23 cellular contexts compared by ENCODE assay signal in genomic region chr1:25645641-25646400, GRCh38. TPM values are rescaled to one million over a fixed set of nuclear protein-coding genes. Genes with fewer than 3 reads are reported as not detected.
DNase-seq lines count a peak whose midpoint lies in the region; ATAC-seq and TF ChIP-seq lines count a peak whose summit lies in the region.
"Had no signal": no experiment of that assay in that cellular context is flagged by ENCODE, and none has a peak within 500 bp of the region (broad histone marks: within the 10 kb centered on the region; RNA-seq: fewer than 3 reads in every experiment).

No MANE protein-coding gene starts in this region.

- H3K36me3 ChIP-seq in upper lobe of right lung = no peaks in the 10 kb centered on the region

- no peak for TF ChIP-seq CTCF in upper lobe of right lung (IDR thresholded peaks at IDR 0.05)

- no peak for DNase-seq in activated naive CD4-positive, alpha-beta T cell treated with anti-CD3 and anti-CD28 coated beads, Interleukin-2, amount 50 U/mL, for 72 hours (ENCODE audit: low spot score in 2 of 2)
- DNase-seq in NCI-H2107 treated with DMSO at 0.1 percent for 48 hours (lab: John Stamatoyannopoulos, UW; ENCODE audit: unreplicated experiment) (peak; percentile 41), ecto neural progenitor cell (ENCODE audit: low spot score) (peak; percentile 29), upper lobe of right lung (peak; percentile 58), T-helper 1 cell (no peak)
- DNase-seq: ACHN; dermis blood vessel endothelial cell; DMS 273 treated with DMSO at 0.1 percent for 48 hours; foreskin keratinocyte; GDM1; H9; kidney; naive B cell; NCI-H1436 treated with DMSO at 0.1 percent for 48 hours; NCI-H748 treated with DMSO at 0.1 percent for 48 hours; stimulated activated naive CD4-positive, alpha-beta T cell treated with Interleukin-2 at 50 U/mL for 16 hours; T-helper 2 cell had no signal

- H3K27ac Mint-ChIP-seq in activated naive CD4-positive, alpha-beta T cell treated with anti-CD3 and anti-CD28 coated beads, Interleukin-2, amount 50 U/mL, for 24 hours = peak overlapping the region; percentile 48
- no peak overlapping the region for H3K27ac Mint-ChIP-seq in activated naive CD4-positive, alpha-beta T cell treated with anti-CD3 and anti-CD28 coated beads, Interleukin-2, amount 50 U/mL, for 72 hours
- H3K27ac Mint-ChIP-seq: H9, memory B cell, naive B cell had no signal

- H3K27ac ChIP-seq in upper lobe of right lung = no peak overlapping the region
- H3K27ac ChIP-seq: foreskin keratinocyte, parathyroid adenoma had no signal

- no peaks in the 10 kb centered on the region for H3K27me3 ChIP-seq in upper lobe of right lung

- ATAC-seq in activated naive CD4-positive, alpha-beta T cell treated with anti-CD3 and anti-CD28 coated beads, Interleukin-2, amount 50 U/mL, for 72 hours = no peak
- ATAC-seq in upper lobe of right lung (no peak), GM19324 (IDR thresholded peaks at IDR 0.05; ENCODE audit: low FRiP score, unreplicated experiment) (no peak), GM19455 (IDR thresholded peaks at IDR 0.05; ENCODE audit: unreplicated experiment) (no peak)
- ATAC-seq: foreskin keratinocyte had no signal

- H3K4me1 ChIP-seq in upper lobe of right lung = peaks cover 21% of the 10 kb centered on the region
- H3K4me1 ChIP-seq: foreskin keratinocyte had no signal

- peaks cover 10% of the 10 kb centered on the region for H3K36me3 Mint-ChIP-seq in activated naive CD4-positive, alpha-beta T cell treated with anti-CD3 and anti-CD28 coated beads, Interleukin-2, amount 50 U/mL, for 24 hours
- H3K36me3 Mint-ChIP-seq in activated naive CD4-positive, alpha-beta T cell treated with anti-CD3 and anti-CD28 coated beads, Interleukin-2, amount 50 U/mL, for 72 hours = peaks cover 5 to 9% of the 10 kb centered on the region in 2 donors

- H3K4me1 Mint-ChIP-seq in activated naive CD4-positive, alpha-beta T cell treated with anti-CD3 and anti-CD28 coated beads, Interleukin-2, amount 50 U/mL, for 24 hours = peaks cover 89% of the 10 kb centered on the region

- H3K4me3 Mint-ChIP-seq in activated naive CD4-positive, alpha-beta T cell treated with anti-CD3 and anti-CD28 coated beads, Interleukin-2, amount 50 U/mL, for 24 hours = no peak overlapping the region
- H3K4me3 Mint-ChIP-seq: CD14-positive monocyte, H9, memory B cell, naive B cell had no signal

- no peak overlapping the region for H3K4me3 ChIP-seq in upper lobe of right lung

- no peaks in the 10 kb centered on the region for H3K9me3 Mint-ChIP-seq in activated naive CD4-positive, alpha-beta T cell treated with anti-CD3 and anti-CD28 coated beads, Interleukin-2, amount 50 U/mL, for 24 hours
- H3K9me3 Mint-ChIP-seq in activated naive CD4-positive, alpha-beta T cell treated with anti-CD3 and anti-CD28 coated beads, Interleukin-2, amount 50 U/mL, for 72 hours = no peaks in the 10 kb centered on the region
- H3K9me3 Mint-ChIP-seq: H9, memory B cell, naive B cell had no signal

- H3K9me3 ChIP-seq in upper lobe of right lung = no peaks in the 10 kb centered on the region

- no peaks in the 10 kb centered on the region for H3K27me3 Mint-ChIP-seq in activated naive CD4-positive, alpha-beta T cell treated with anti-CD3 and anti-CD28 coated beads, Interleukin-2, amount 50 U/mL, for 24 hours

- intact Hi-C loops in upper lobe of right lung (cut with DNase I) = no loop called here

RNA-seq across cellular contexts. Expression of gene MAN1C1, which starts 29.2 kb away (rescaled TPM):
- 10 to 100 TPM in 1 of 2 donors, 1 to 10 TPM in 1; 8.8 to 15.3 TPM for total RNA-seq in activated naive CD4-positive, alpha-beta T cell treated with anti-CD3 and anti-CD28 coated beads, Interleukin-2, amount 50 U/mL, for 72 hours
- total RNA-seq in upper lobe of right lung = 19.7 TPM

Comparison
In these comparisons a context has a peak if more than half of its experiments do, and no peak if none do; other contexts are left out.
1. DNase-seq: peak in NCI-H2107 treated with DMSO at 0.1 percent for 48 hours (single experiment), ecto neural progenitor cell (single experiment) and upper lobe of right lung (single experiment); none in activated naive CD4-positive, alpha-beta T cell treated with anti-CD3 and anti-CD28 coated beads, Interleukin-2, amount 50 U/mL, for 72 hours (0 of 2) and T-helper 1 cell (0 of 5).